8 cellular contexts compared by ENCODE assay signal in genomic region chr4:140609548-140610425, GRCh38. TPM values are rescaled to one million over a fixed set of nuclear protein-coding genes. Genes with fewer than 3 reads are reported as not detected.
DNase-seq lines count a peak whose midpoint lies in the region; ATAC-seq and TF ChIP-seq lines count a peak whose summit lies in the region.

No MANE protein-coding gene starts in this region.

- peak; percentile 56 for TF ChIP-seq CTCF in BJ (IDR thresholded peaks at IDR 0.05; ENCODE audit: insufficient read depth, low read depth, low read length)

- H3K9me3 ChIP-seq in right cardiac atrium (ENCODE audit: control insufficient read depth, low read length), result no peaks in the 10 kb centered on the region

- H3K27ac Mint-ChIP-seq in activated T-helper 17 cell treated with anti-CD3 and anti-CD28 coated beads, Interleukin-2, amount 50 U/mL, for 72 hours, result no peak overlapping the region
- H3K27ac Mint-ChIP-seq in stimulated activated effector memory CD8-positive, alpha-beta T cell treated with anti-CD3 and anti-CD28 coated beads, Interleukin-12 subunit alpha, Interleukin-12 subunit beta, amount 100 ng/mL, for 72 hours, result no peak overlapping the region

- ATAC-seq in GM18870 (IDR thresholded peaks at IDR 0.05; ENCODE audit: unreplicated experiment) (peak; percentile 85), HG03108 (IDR thresholded peaks at IDR 0.05; ENCODE audit: unreplicated experiment) (peak; percentile 76), right cardiac atrium (peak; percentile 75 to 87)
- ATAC-seq in activated T-helper 17 cell treated with anti-CD3 and anti-CD28 coated beads, Interleukin-2, amount 50 U/mL, for 72 hours (replicated peaks), result peak; percentile 40
- peak; percentile 45 for ATAC-seq in stimulated activated effector memory CD8-positive, alpha-beta T cell treated with anti-CD3 and anti-CD28 coated beads, Interleukin-12 subunit alpha, Interleukin-12 subunit beta, amount 100 ng/mL, for 72 hours

- no peaks in the 10 kb centered on the region for H3K4me1 Mint-ChIP-seq in activated T-helper 17 cell treated with anti-CD3 and anti-CD28 coated beads, Interleukin-2, amount 50 U/mL, for 72 hours
- no peaks in the 10 kb centered on the region for H3K4me1 Mint-ChIP-seq in stimulated activated effector memory CD8-positive, alpha-beta T cell treated with anti-CD3 and anti-CD28 coated beads, Interleukin-12 subunit alpha, Interleukin-12 subunit beta, amount 100 ng/mL, for 72 hours

- H3K9me3 Mint-ChIP-seq in activated T-helper 17 cell treated with anti-CD3 and anti-CD28 coated beads, Interleukin-2, amount 50 U/mL, for 72 hours, result no peaks in the 10 kb centered on the region
- H3K9me3 Mint-ChIP-seq in stimulated activated effector memory CD8-positive, alpha-beta T cell treated with anti-CD3 and anti-CD28 coated beads, Interleukin-12 subunit alpha, Interleukin-12 subunit beta, amount 100 ng/mL, for 72 hours, result no peaks in the 10 kb centered on the region

- H3K27me3 Mint-ChIP-seq in activated T-helper 17 cell treated with anti-CD3 and anti-CD28 coated beads, Interleukin-2, amount 50 U/mL, for 72 hours, result peaks cover 18% of the 10 kb centered on the region

- H3K4me3 ChIP-seq in BJ (ENCODE audit: low read depth, low read length), result no peak overlapping the region
- no peak overlapping the region for H3K4me3 ChIP-seq in right cardiac atrium (ENCODE audit: low read length)

- no peaks in the 10 kb centered on the region for H3K36me3 ChIP-seq in BJ (ENCODE audit: control insufficient read depth, insufficient read depth, low read length)

- H3K4me1 ChIP-seq in right cardiac atrium (ENCODE audit: control insufficient read depth, insufficient read depth, low read length), result no peaks in the 10 kb centered on the region

- intact Hi-C loops in right cardiac atrium (cut with DNase I), result loop anchor here (5.0 to 10.0 kb wide), 3 partner anchors 245 to 255 kb away; no protein-coding TSS in a partner anchor

- no peak overlapping the region for H3K4me3 Mint-ChIP-seq in activated T-helper 17 cell treated with anti-CD3 and anti-CD28 coated beads, Interleukin-2, amount 50 U/mL, for 72 hours
- H3K4me3 Mint-ChIP-seq in stimulated activated effector memory CD8-positive, alpha-beta T cell treated with anti-CD3 and anti-CD28 coated beads, Interleukin-12 subunit alpha, Interleukin-12 subunit beta, amount 100 ng/mL, for 72 hours, result no peak overlapping the region

- POLR2A ChIA-PET in BJ (lab: Charles Lee), result interaction anchor here (0.6 kb wide), 1 partner anchor 10 kb away, joined by 5 read pairs; no protein-coding TSS in a partner anchor

- WGBS in right cardiac atrium, result 30% methylated on average over 6 of the region's 6 CpGs

- DNase-seq in BJ (ENCODE audit: low read depth), result no peak
- peak; percentile 69 for DNase-seq in NCI-H2107 (lab: John Stamatoyannopoulos, UW)
- DNase-seq in right cardiac atrium, result peak in 1 of 3 donors; percentile 45
- no peak for DNase-seq in stimulated activated effector memory CD8-positive, alpha-beta T cell treated with anti-CD3 and anti-CD28 coated beads, Interleukin-12 subunit alpha, Interleukin-12 subunit beta, amount 100 ng/mL, for 72 hours (ENCODE audit: low spot score in 2 of 2)
- no peak for DNase-seq in activated effector memory CD4-positive, alpha-beta T cell treated with anti-CD3 and anti-CD28 coated beads, Interleukin-2, amount 50 U/mL, for 16 hours

- no peaks in the 10 kb centered on the region for H3K36me3 Mint-ChIP-seq in activated T-helper 17 cell treated with anti-CD3 and anti-CD28 coated beads, Interleukin-2, amount 50 U/mL, for 72 hours (ENCODE audit: low read depth)
- H3K36me3 Mint-ChIP-seq in stimulated activated effector memory CD8-positive, alpha-beta T cell treated with anti-CD3 and anti-CD28 coated beads, Interleukin-12 subunit alpha, Interleukin-12 subunit beta, amount 100 ng/mL, for 72 hours, result no peaks in the 10 kb centered on the region

- H3K27ac ChIP-seq in right cardiac atrium (ENCODE audit: low read length), result no peak overlapping the region

- CTCF ChIA-PET in BJ (lab: Yijun Ruan, JAX), result interaction anchor here (0.6 to 3.1 kb wide), 21 partner anchors 9 to 1008 kb away, joined by 3 to 15 read pairs (median 4); partner anchors contain the start of genes ELMOD2 and UCP1

- no peaks in the 10 kb centered on the region; the same call in 1 of the 2 replicates for H3K27me3 ChIP-seq in BJ (ENCODE audit: control insufficient read depth, insufficient read depth, low read length)
- no peaks in the 10 kb centered on the region for H3K27me3 ChIP-seq in right cardiac atrium (ENCODE audit: control insufficient read depth, insufficient read depth)

RNA-seq across cellular contexts. Expression of gene UCP1, which starts 41.0 kb away (rescaled TPM):
- not detected in 2 replicates for polyA plus RNA-seq in BJ (2011; rRNA removed)
- polyA minus RNA-seq in BJ (2011; rRNA and poly(A)+ RNA removed), result not detected in 2 replicates
- total RNA-seq in activated T-helper 17 cell treated with anti-CD3 and anti-CD28 coated beads, Interleukin-2, amount 50 U/mL, for 72 hours, result not detected
- 1 to 10 TPM in 1 of 4 donors, under 1 TPM in 1, not detected in 2; 0.14 to 2.5 TPM for total RNA-seq in right cardiac atrium
- 2.2 TPM for polyA plus RNA-seq in right cardiac atrium
